ENCODE assay signal across 24 cellular contexts in the genomic region with DNA sequence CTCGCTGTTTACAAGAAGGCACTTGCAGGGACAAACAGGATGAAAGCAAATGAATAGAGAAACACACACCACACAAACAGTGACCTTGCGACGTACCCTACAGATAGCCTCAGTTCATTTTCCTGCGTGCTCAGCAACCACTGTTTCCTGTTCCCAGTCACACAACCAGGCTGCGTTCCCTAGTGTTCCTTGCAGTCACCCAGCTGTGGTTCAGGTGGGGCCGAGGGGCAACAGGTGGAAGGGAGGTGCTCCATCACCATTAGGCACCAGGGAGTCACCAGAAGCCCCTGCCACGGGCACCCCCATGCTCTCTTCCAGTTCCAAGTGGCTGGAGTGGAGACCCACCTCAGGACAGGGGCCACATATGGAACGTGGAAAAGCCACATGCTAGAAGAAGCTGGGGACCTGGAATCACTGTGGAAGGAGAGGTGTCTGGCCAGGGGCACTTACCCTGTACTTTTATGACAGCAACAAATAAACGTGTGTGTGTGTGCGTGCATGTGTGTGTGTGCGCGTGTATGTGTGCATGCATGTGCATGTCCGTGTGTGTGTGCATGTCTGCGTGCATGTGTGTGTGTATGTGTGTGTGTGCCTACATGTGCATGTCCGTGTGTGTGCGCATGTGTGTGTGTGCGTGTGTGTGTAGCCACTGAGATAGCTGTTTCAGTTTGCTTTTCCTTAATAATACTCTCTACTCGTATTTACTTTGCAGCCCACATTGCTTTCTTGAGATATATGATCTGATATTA. TPM values are rescaled to one million over a fixed set of nuclear protein-coding genes. Genes with fewer than 3 reads are reported as not detected.
"Had no signal": no experiment of that assay in that cellular context is flagged by ENCODE, and none has a peak within 500 bp of the region (broad histone marks: within the 10 kb centered on the region; RNA-seq: fewer than 3 reads in every experiment).

No MANE protein-coding gene starts in this region.

- H3K36me3 ChIP-seq: esophagus squamous epithelium, heart right ventricle had no signal

- H3K4me3 ChIP-seq: esophagus squamous epithelium, heart right ventricle had no signal

- DNase-seq: activated CD4-positive, alpha-beta memory T cell treated with anti-CD3 and anti-CD28 coated beads, Interleukin-2, amount 10 ng/mL, durations not matched to agents 7 days and 5 days; activated CD4-positive, alpha-beta T cell treated with anti-CD3 and anti-CD28 coated beads for 48 hours; activated CD4-positive, CD25-positive, alpha-beta regulatory T cell; activated CD8-positive, alpha-beta memory T cell treated with anti-CD3 and anti-CD28 coated beads, Interleukin-2, amount 10 ng/mL, durations not matched to agents 7 days and 5 days; activated naive CD4-positive, alpha-beta T cell treated with anti-CD3 and anti-CD28 coated beads, Interleukin-2, amount 10 ng/mL, durations not matched to agents 7 days and 5 days; activated naive CD8-positive, alpha-beta T cell treated with anti-CD3 and anti-CD28 coated beads, Interleukin-2, amount 50 U/mL, for 24 hours; activated T-cell treated with anti-CD3 and anti-CD28 coated beads, Interleukin-2, amount 50 U/mL, for 24 hours; dermis blood vessel endothelial cell; effector memory CD4-positive, alpha-beta T cell; esophagus squamous epithelium; heart right ventricle; left colon; nephron progenitor cell; occipital lobe; retina; stimulated activated naive CD8-positive, alpha-beta T cell treated with anti-CD3 and anti-CD28 coated beads, Interleukin-15, Interleukin-2, amounts not matched to agents 100 U/mL and 50 U/mL, for 24 hours; substantia nigra; T1000 had no signal

- ATAC-seq: activated CD8-positive, alpha-beta memory T cell treated with anti-CD3 and anti-CD28 coated beads, Interleukin-2, amount 10 ng/mL, durations not matched to agents 7 days and 5 days; activated naive CD8-positive, alpha-beta T cell treated with anti-CD3 and anti-CD28 coated beads, Interleukin-2, amount 50 U/mL, for 24 hours; heart right ventricle; left colon; stimulated activated naive CD8-positive, alpha-beta T cell treated with anti-CD3 and anti-CD28 coated beads, Interleukin-15, Interleukin-2, amounts not matched to agents 100 U/mL and 50 U/mL, for 24 hours had no signal

- H3K9me3 ChIP-seq: esophagus squamous epithelium had no signal

- H3K27ac ChIP-seq: esophagus squamous epithelium, heart right ventricle had no signal

RNA-seq across cellular contexts. Expression of a gene that starts 18.9 kb away (rescaled TPM):
- total RNA-seq: activated CD4-positive, alpha-beta memory T cell treated with anti-CD3 and anti-CD28 coated beads, Interleukin-2, amount 10 ng/mL, durations not matched to agents 7 days and 5 days; activated CD8-positive, alpha-beta memory T cell treated with anti-CD3 and anti-CD28 coated beads, Interleukin-2, amount 10 ng/mL, durations not matched to agents 7 days and 5 days; activated T-helper 2 cell treated with anti-CD3 and anti-CD28 coated beads, Interferon-gamma antibody, Interleukin-2, Interleukin-4, amounts not matched to agents 10 μg/mL and 5 μg/mL and 100 μg/mL, durations not matched to agents 14 hours and 24 hours and 36 hours; bronchial epithelial cell; cerebellum; dermis blood vessel endothelial cell; esophagus squamous epithelium; left colon; lung microvascular endothelial cell; myocyte; occipital lobe; T-helper 1 cell treated with Interleukin-12 subunit alpha and Interleukin-12 subunit beta and Interleukin-4 antibody, amounts not matched to agents 30 ng/mL and 1 ng/mL, for 36 hours had no signal

RNA-seq across cellular contexts. Expression of a gene that starts 56.0 kb away (rescaled TPM):
- total RNA-seq: activated CD4-positive, alpha-beta memory T cell treated with anti-CD3 and anti-CD28 coated beads, Interleukin-2, amount 10 ng/mL, durations not matched to agents 7 days and 5 days; activated CD8-positive, alpha-beta memory T cell treated with anti-CD3 and anti-CD28 coated beads, Interleukin-2, amount 10 ng/mL, durations not matched to agents 7 days and 5 days; activated T-helper 2 cell treated with anti-CD3 and anti-CD28 coated beads, Interferon-gamma antibody, Interleukin-2, Interleukin-4, amounts not matched to agents 10 μg/mL and 5 μg/mL and 100 μg/mL, durations not matched to agents 14 hours and 24 hours and 36 hours; bronchial epithelial cell; dermis blood vessel endothelial cell; lung microvascular endothelial cell; myocyte; T-helper 1 cell treated with Interleukin-12 subunit alpha and Interleukin-12 subunit beta and Interleukin-4 antibody, amounts not matched to agents 30 ng/mL and 1 ng/mL, for 36 hours had no signal
